In the genomic region with DNA sequence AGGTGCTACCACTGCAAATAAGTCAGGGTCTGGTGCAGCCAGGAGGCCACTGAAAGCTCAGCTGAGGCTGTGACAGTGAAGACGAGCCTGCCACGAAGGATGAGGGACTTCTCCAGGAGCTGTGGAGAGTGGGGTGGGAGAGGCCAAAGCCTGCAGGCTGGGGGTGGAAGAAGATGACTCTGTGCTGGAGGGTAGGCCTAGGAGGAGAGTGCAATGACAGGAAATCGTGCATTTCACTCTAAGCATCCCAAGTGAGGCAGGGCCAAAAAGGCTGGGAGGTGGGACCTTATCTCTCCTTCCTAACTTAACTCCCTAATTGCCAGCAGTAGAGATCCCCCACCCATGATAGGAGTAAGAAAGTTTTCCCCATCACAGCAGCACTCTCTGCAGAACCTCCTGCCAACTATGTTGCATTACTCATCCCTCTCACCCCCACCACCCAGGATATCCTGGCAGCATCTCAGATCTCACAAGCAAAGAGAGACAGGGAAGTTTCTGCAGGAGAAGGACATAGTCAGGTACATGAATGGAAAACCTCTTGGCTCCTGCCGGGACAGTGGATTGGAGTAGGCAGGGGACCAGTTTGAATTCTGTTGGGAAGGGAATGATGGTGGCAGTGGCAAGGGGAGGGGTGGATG, we compare ENCODE assay signal across 24 cellular contexts.
DNase-seq lines count a peak whose midpoint lies in the region; ATAC-seq, FAIRE-seq and TF ChIP-seq lines count a peak whose summit lies in the region.
"Had no signal": no experiment of that assay in that cellular context is flagged by ENCODE, and none has a peak within 500 bp of the region (broad histone marks: within the 10 kb centered on the region; RNA-seq: fewer than 3 reads in every experiment).

No MANE protein-coding gene starts in this region.

- H3K4me1 ChIP-seq in esophagus muscularis mucosa: no peaks in the 10 kb centered on the region
- H3K4me1 ChIP-seq: HAP-1, SJSA1 had no signal

- H3K4me1 Mint-ChIP-seq in osteocyte (ENCODE audit: unreplicated experiment): no peaks in the 10 kb centered on the region
- H3K4me1 Mint-ChIP-seq: GM23338 had no signal

- ATAC-seq in HG02571 (IDR thresholded peaks at IDR 0.05; ENCODE audit: unreplicated experiment): no peak
- ATAC-seq: GM23338, PC-3, Right ventricle myocardium inferior had no signal

- 39% methylated on average over 3 of the region's 4 CpGs for WGBS in esophagus muscularis mucosa

- intact Hi-C loops in esophagus muscularis mucosa (cut with DNase I): no loop called here

- TF ChIP-seq POLR2A in esophagus muscularis mucosa (IDR thresholded peaks at IDR 0.05; ENCODE audit: low read depth): no peak

- no peak overlapping the region for H3K4me3 Mint-ChIP-seq in osteocyte (ENCODE audit: unreplicated experiment)
- H3K4me3 Mint-ChIP-seq: GM23338 had no signal

- DNase-seq in GM03348 (ENCODE audit: low spot score) (peak; percentile 43), HTR-8/SVneo (ENCODE audit: insufficient read length, low spot score) (no peak), esophagus muscularis mucosa (ENCODE audit: extremely low spot score) (peak; percentile 90), osteocyte (ENCODE audit: extremely low spot score, unreplicated experiment) (peak; percentile 67), NCI-H1048 (lab: John Stamatoyannopoulos, UW) (no peak)
- DNase-seq in activated T-cell treated with anti-CD3 and anti-CD28 coated beads, Interleukin-2, amount 50 U/mL, for 1 hour: no peak
- DNase-seq: Calu3; DMS79 treated with DMSO at 0.1 percent for 48 hours; Karpas-422; NCI-H1105; NCI-H1436 treated with DMSO at 0.1 percent for 48 hours; NCI-H187 treated with DMSO at 0.1 percent for 48 hours; NCI-H2171 treated with DMSO at 0.1 percent for 48 hours; NCI-H526; NCI-H82; NK-92 treated with Interleukin-12 subunit alpha and Interleukin-12 subunit beta, amount 100 ng/mL, for 24 hours; PC-3 had no signal

- H3K27ac ChIP-seq in esophagus muscularis mucosa (replicated peaks in 1 of 4): no peak overlapping the region
- H3K27ac ChIP-seq: HL-60, SJSA1 had no signal

- H3K36me3 Mint-ChIP-seq in osteocyte (ENCODE audit: unreplicated experiment): no peaks in the 10 kb centered on the region

- no peaks in the 10 kb centered on the region for H3K27me3 ChIP-seq in esophagus muscularis mucosa
- H3K27me3 ChIP-seq: SJSA1 had no signal

- no peak for TF ChIP-seq EP300 in esophagus muscularis mucosa (IDR thresholded peaks at IDR 0.05)

- no peak overlapping the region for H3K27ac Mint-ChIP-seq in osteocyte (ENCODE audit: unreplicated experiment)
- H3K27ac Mint-ChIP-seq: GM23338 had no signal

- TF ChIP-seq CTCF in esophagus muscularis mucosa (IDR thresholded peaks at IDR 0.05): no peak
- no peak for TF ChIP-seq CTCF in osteocyte (IDR thresholded peaks at IDR 0.05)

- no peaks in the 10 kb centered on the region for H3K9me3 ChIP-seq in esophagus muscularis mucosa
- H3K9me3 ChIP-seq: HAP-1, SJSA1 had no signal

- FAIRE-seq in HTR-8/SVneo (lab: Jason Lieb, UNC): peak; percentile 59
- FAIRE-seq: GM18507 had no signal

- H3K9me3 Mint-ChIP-seq in osteocyte (ENCODE audit: unreplicated experiment): peaks cover 3% of the 10 kb centered on the region
- H3K9me3 Mint-ChIP-seq: GM23338 had no signal

- H3K36me3 ChIP-seq in esophagus muscularis mucosa: no peaks in the 10 kb centered on the region
- H3K36me3 ChIP-seq: HAP-1, SJSA1 had no signal

- no peak overlapping the region for H3K4me3 ChIP-seq in esophagus muscularis mucosa
- H3K4me3 ChIP-seq: GM23338, HAP-1, SJSA1 had no signal

- no peaks in the 10 kb centered on the region for H3K27me3 Mint-ChIP-seq in osteocyte (ENCODE audit: unreplicated experiment)

Comparison
In these comparisons a context has a peak if more than half of its experiments do, and no peak if none do; other contexts are left out.
1. DNase-seq: peak in GM03348 (single experiment), esophagus muscularis mucosa (single experiment) and osteocyte (single experiment); none in HTR-8/SVneo (single experiment), activated T-cell treated with anti-CD3 and anti-CD28 coated beads, Interleukin-2, amount 50 U/mL, for 1 hour (single experiment) and NCI-H1048 (single experiment).